7 cellular contexts compared by ENCODE assay signal in the genomic region with DNA sequence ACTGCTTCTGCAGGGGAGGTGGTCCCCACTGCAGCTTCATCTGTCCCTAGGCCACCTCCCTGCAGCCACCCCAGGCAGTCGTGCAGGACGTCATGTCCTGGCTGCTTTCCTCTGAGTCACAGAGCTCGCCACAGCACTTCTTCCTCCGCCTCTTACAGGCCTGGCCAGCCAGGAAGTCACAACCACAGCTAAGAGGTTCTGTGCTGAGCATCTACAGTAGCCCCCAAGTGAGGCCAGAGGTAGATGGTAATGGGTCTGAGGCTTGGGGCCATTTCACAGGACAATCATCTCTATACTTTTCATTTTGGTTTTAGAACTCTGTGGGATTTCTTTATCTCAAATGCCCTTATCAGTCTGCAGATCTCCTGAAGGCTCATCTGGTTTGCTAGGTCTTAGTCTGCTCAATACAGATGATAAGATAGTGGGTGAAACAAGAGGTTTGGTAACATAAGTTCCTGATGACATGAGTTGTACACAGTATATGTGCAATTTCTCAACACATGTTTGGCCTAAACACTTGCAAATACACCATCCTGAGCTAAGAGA.
DNase-seq lines count a peak whose midpoint lies in the region; ATAC-seq and TF ChIP-seq lines count a peak whose summit lies in the region.

No MANE protein-coding gene starts in this region.

- H3K4me1 ChIP-seq in gastroesophageal sphincter = peaks cover 0 to 56% (median 30%) of the 10 kb centered on the region in 3 donors
- peaks cover 18% of the 10 kb centered on the region for H3K4me1 ChIP-seq in rectal smooth muscle tissue (ENCODE audit: control insufficient read depth, insufficient read depth, low read length)

- WGBS in gastroesophageal sphincter (ENCODE audit: low coverage in 1 of 2), 2 donors = 76% methylated on average over 2 of the region's 4 CpGs; no CpG with 5 or more reads in 1 of the 2 donors

- no peaks in the 10 kb centered on the region for H3K27me3 ChIP-seq in gastroesophageal sphincter
- no peaks in the 10 kb centered on the region for H3K27me3 ChIP-seq in rectal smooth muscle tissue (ENCODE audit: control insufficient read depth, insufficient read depth, low read length)

- no peak overlapping the region for H3K9ac ChIP-seq in rectal smooth muscle tissue (ENCODE audit: low read length)

- peak; percentile 94 for DNase-seq in RPMI7951 (ENCODE audit: low read depth)
- DNase-seq in activated T-helper 1 cell treated with anti-CD3 and anti-CD28 coated beads, Interleukin-2, amount 50 U/mL, for 16 hours (ENCODE audit: low read depth in 1 of 2, low spot score in 1 of 2) = peak; percentile 40 to 52
- no peak for DNase-seq in NCI-H187 treated with DMSO at 0.1 percent for 48 hours (lab: John Stamatoyannopoulos, UW)

- H3K36me3 ChIP-seq in gastroesophageal sphincter (no peaks in the 10 kb centered on the region), rectal smooth muscle tissue (ENCODE audit: control insufficient read depth, insufficient read depth, low read length) (no peaks in the 10 kb centered on the region)

- no peak overlapping the region for H3K4me3 ChIP-seq in gastroesophageal sphincter
- H3K4me3 ChIP-seq in rectal smooth muscle tissue (ENCODE audit: low read length) = no peak overlapping the region

- TF ChIP-seq POLR2A in gastroesophageal sphincter (IDR thresholded peaks at IDR 0.05) = no peak

- H3K27ac ChIP-seq in gastroesophageal sphincter = peak overlapping the region in 3 of 4 donors; percentile 82 to 86 (median 83)
- H3K27ac ChIP-seq in rectal smooth muscle tissue (ENCODE audit: low read depth, low read length) = peak overlapping the region; percentile 90

- TF ChIP-seq EP300 in gastroesophageal sphincter (IDR thresholded peaks at IDR 0.05) = no peak

- no peak for TF ChIP-seq CTCF in gastroesophageal sphincter (IDR thresholded peaks at IDR 0.05)

- no peaks in the 10 kb centered on the region for H3K9me3 ChIP-seq in gastroesophageal sphincter

- peak; percentile 56 for ATAC-seq in GM18909 (IDR thresholded peaks at IDR 0.05; ENCODE audit: poor library complexity, unreplicated experiment)
- ATAC-seq in HG03045 (IDR thresholded peaks at IDR 0.05; ENCODE audit: unreplicated experiment) = peak; percentile 41
- peak; percentile 71 for ATAC-seq in gastroesophageal sphincter
